Comparison of ENCODE assay signal across 17 cellular contexts in the genomic region with DNA sequence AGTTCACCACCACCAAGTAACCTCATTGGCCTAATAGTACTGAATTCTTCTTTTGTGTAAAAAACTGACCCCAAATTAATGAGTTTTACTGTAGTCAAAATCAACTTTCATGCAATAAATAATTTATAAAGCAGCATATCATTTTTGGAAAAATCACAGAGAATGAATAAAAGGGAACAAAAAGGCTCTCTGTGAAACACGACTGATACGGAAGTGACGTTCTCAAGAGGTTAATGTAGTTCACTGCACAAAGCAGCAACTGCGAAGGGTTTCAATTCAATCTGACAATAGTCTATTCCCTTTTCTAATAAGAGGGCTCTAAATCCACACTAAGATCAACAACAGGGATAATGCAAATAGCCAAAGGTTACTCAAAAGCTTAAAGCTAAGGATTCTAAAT.
DNase-seq lines count a peak whose midpoint lies in the region; ATAC-seq and TF ChIP-seq lines count a peak whose summit lies in the region.
"Had no signal": no experiment of that assay in that cellular context is flagged by ENCODE, and none has a peak within 500 bp of the region (broad histone marks: within the 10 kb centered on the region; RNA-seq: fewer than 3 reads in every experiment).

No MANE protein-coding gene starts in this region.

- 81 to 90% (median 83%) methylated on average over 4 of the region's 4 CpGs for WGBS in psoas muscle, 3 donors

- intact Hi-C loops in psoas muscle (cut with DNase I), result no loop called here

- in situ Hi-C loops in HAP-1 (cut with MboI; ENCODE audit: low sequenced_read_pairs), result no loop called here

- H3K4me1 ChIP-seq in psoas muscle, result peaks cover 29% of the 10 kb centered on the region
- H3K4me1 ChIP-seq in HAP-1, result peaks cover 28% of the 10 kb centered on the region

- no peak for ATAC-seq in psoas muscle
- no peak for ATAC-seq in GM19455 (IDR thresholded peaks at IDR 0.05; ENCODE audit: unreplicated experiment)
- ATAC-seq: CD8-positive, alpha-beta T cell; GM12878 had no signal

- H3K4me3 ChIP-seq in psoas muscle (no peak overlapping the region), HAP-1 (no peak overlapping the region)
- H3K4me3 ChIP-seq: BLaER1, GM12878 had no signal

- TF ChIP-seq CTCF in psoas muscle (IDR thresholded peaks at IDR 0.05), result no peak

- H3K36me3 ChIP-seq in psoas muscle (ENCODE audit: insufficient read depth in 1 of 2, low read depth in 1 of 2) (peaks cover 0 to 28% of the 10 kb centered on the region in 2 donors), HAP-1 (replicated peaks) (peaks cover 18% of the 10 kb centered on the region)

- peak; percentile 61 for DNase-seq in foreskin melanocyte
- peak; percentile 28 for DNase-seq in medulla oblongata (ENCODE audit: extremely low spot score)
- no peak for DNase-seq in psoas muscle
- no peak for DNase-seq in HAP-1 (ENCODE audit: low spot score in 2 of 2)
- no peak for DNase-seq in NCI-H2107 treated with DMSO at 0.1 percent for 48 hours (lab: John Stamatoyannopoulos, UW; ENCODE audit: unreplicated experiment)
- no peak for DNase-seq in AG08396 (ENCODE audit: low spot score)
- DNase-seq: CD4-positive, CD25-positive, alpha-beta regulatory T cell; CD8-positive, alpha-beta T cell; DMS 273 treated with DMSO at 0.1 percent for 48 hours; EL; GDM1; GOT3; HCEC 1CT had no signal

- H3K27me3 ChIP-seq in psoas muscle (ENCODE audit: insufficient read depth in 3 of 3, low read length in 2 of 3) (no peaks in the 10 kb centered on the region), HAP-1 (ENCODE audit: low read depth) (no peaks in the 10 kb centered on the region)
- H3K27me3 ChIP-seq: BLaER1 had no signal

- H3K27ac ChIP-seq in psoas muscle, result peak overlapping the region; percentile 98
- H3K27ac ChIP-seq: BLaER1, C4-2B had no signal

- H3K9me3 ChIP-seq in psoas muscle (no peaks in the 10 kb centered on the region), HAP-1 (no peaks in the 10 kb centered on the region)
- H3K9me3 ChIP-seq: BLaER1 had no signal

Comparison
In these comparisons a context has a peak if more than half of its experiments do, and no peak if none do; other contexts are left out.
1. DNase-seq: peak in foreskin melanocyte (single experiment) and medulla oblongata (single experiment); none in psoas muscle (0 of 2), HAP-1 (0 of 2), NCI-H2107 treated with DMSO at 0.1 percent for 48 hours (single experiment) and AG08396 (single experiment).